In genomic region chr15:78292219-78292618, GRCh38 we compare ENCODE assay signal across 19 cellular contexts. TPM values are rescaled to one million over a fixed set of nuclear protein-coding genes. Genes with fewer than 3 reads are reported as not detected.
A peak's percentile ranks its signal among the peaks of the same experiment; 100 is the strongest.
DNase-seq lines count a peak whose midpoint lies in the region; TF ChIP-seq lines count a peak whose summit lies in the region.
"Had no signal": no experiment of that assay in that cellular context is flagged by ENCODE, and none has a peak within 500 bp of the region (broad histone marks: within the 10 kb centered on the region; RNA-seq: fewer than 3 reads in every experiment).

No MANE protein-coding gene starts in this region.

- 90 to 93% methylated on average over 1 of the region's 1 CpG for WGBS in endodermal cell (ENCODE audit: insufficient coverage in 1 of 2, insufficient read length in 1 of 2), 2 experiments
- WGBS in mammary epithelial cell (ENCODE audit: low coverage, missing lambda C conversion rate): 80% methylated on average over 1 of the region's 1 CpG

- H3K27ac Mint-ChIP-seq in endodermal cell: peak overlapping the region; percentile 52
- H3K27ac Mint-ChIP-seq in neural progenitor cell: no peak overlapping the region
- H3K27ac Mint-ChIP-seq in activated CD4-positive, alpha-beta memory T cell treated with anti-CD3 and anti-CD28 coated beads for 36 hours: no peak overlapping the region
- H3K27ac Mint-ChIP-seq: CD8-positive, alpha-beta T cell; HFFc6 had no signal

- CTCF ChIA-PET in activated CD4-positive, alpha-beta memory T cell treated with anti-CD3 and anti-CD28 coated beads for 36 hours (lab: Charles Lee): interaction anchor here (0.9 kb wide), 1 partner anchor 131 kb away, joined by 3 read pairs; no protein-coding TSS in a partner anchor
- CTCF ChIA-PET in mammary epithelial cell (lab: Charles Lee; ENCODE audit: low non-redundant PET): no interaction called here

- H3K36me3 ChIP-seq in endodermal cell (ENCODE audit: control insufficient read depth, insufficient read depth, low read length): peaks cover 51% of the 10 kb centered on the region
- no peaks in the 10 kb centered on the region for H3K36me3 ChIP-seq in neural progenitor cell
- H3K36me3 ChIP-seq in mammary epithelial cell (ENCODE audit: insufficient read depth, low read length): peaks cover 11% of the 10 kb centered on the region

- dilution Hi-C loops in mammary epithelial cell (cut with HindIII; ENCODE audit: low sequenced_read_pairs): no loop called here

- no peaks in the 10 kb centered on the region for H3K27me3 Mint-ChIP-seq in endodermal cell (ENCODE audit: insufficient read depth)
- H3K27me3 Mint-ChIP-seq in neural progenitor cell (ENCODE audit: insufficient read depth, low read depth): no peaks in the 10 kb centered on the region
- no peaks in the 10 kb centered on the region for H3K27me3 Mint-ChIP-seq in activated CD4-positive, alpha-beta memory T cell treated with anti-CD3 and anti-CD28 coated beads for 36 hours

- intact Hi-C loops in activated CD4-positive, alpha-beta memory T cell treated with anti-CD3 and anti-CD28 coated beads for 36 hours (cut with micrococcal nuclease): no loop called here
- intact Hi-C loops in mammary epithelial cell (cut with micrococcal nuclease): no loop called here

- POLR2A ChIA-PET in activated CD4-positive, alpha-beta memory T cell treated with anti-CD3 and anti-CD28 coated beads for 36 hours (lab: Charles Lee): interaction anchor here (1.7 kb wide), 1 partner anchor 10 kb away, joined by 5 read pairs; no protein-coding TSS in a partner anchor

- no peaks in the 10 kb centered on the region for H3K4me1 Mint-ChIP-seq in endodermal cell
- no peaks in the 10 kb centered on the region for H3K4me1 Mint-ChIP-seq in neural progenitor cell
- peaks cover 4% of the 10 kb centered on the region for H3K4me1 Mint-ChIP-seq in activated CD4-positive, alpha-beta memory T cell treated with anti-CD3 and anti-CD28 coated beads for 36 hours (ENCODE audit: low read depth)

- in situ Hi-C loops in mammary epithelial cell (cut with MboI; ENCODE audit: low sequenced_read_pairs in 2 of 2): no loop called here

- H2AFZ ChIP-seq in neural progenitor cell (replicated peaks): no peak overlapping the region
- H2AFZ ChIP-seq in mammary epithelial cell (ENCODE audit: low read depth, low read length): no peak overlapping the region

- H3K27ac ChIP-seq in endodermal cell (ENCODE audit: low read depth, low read length) (no peak overlapping the region), neural progenitor cell (no peak overlapping the region), mammary epithelial cell (ENCODE audit: insufficient read depth, low read depth, low read length) (no peak overlapping the region)
- H3K27ac ChIP-seq: A549 had no signal

- no peaks in the 10 kb centered on the region for H3F3A ChIP-seq in neural progenitor cell (ENCODE audit: low read depth)

- H3K9me3 Mint-ChIP-seq in endodermal cell (no peaks in the 10 kb centered on the region), neural progenitor cell (no peaks in the 10 kb centered on the region)
- no peaks in the 10 kb centered on the region for H3K9me3 Mint-ChIP-seq in activated CD4-positive, alpha-beta memory T cell treated with anti-CD3 and anti-CD28 coated beads for 36 hours
- H3K9me3 Mint-ChIP-seq: CD14-positive monocyte; CD8-positive, alpha-beta T cell; HFFc6 had no signal

- TF ChIP-seq CTCF in LNCaP clone FGC (IDR thresholded peaks at IDR 0.05; ENCODE audit: control insufficient read depth, extremely low read depth, insufficient read depth) (no peak), endodermal cell (conservative IDR thresholded peaks at IDR 0.05) (no peak), neural progenitor cell (IDR thresholded peaks at IDR 0.05) (no peak), mammary epithelial cell (conservative IDR thresholded peaks at IDR 0.05 in 1 of 2, IDR thresholded peaks at IDR 0.05 in 1 of 2; ENCODE audit: extremely low read depth in 1 of 2, insufficient read depth in 1 of 2, low read depth in 1 of 2, low read length in 2 of 2) (no peak)

- H3K36me3 Mint-ChIP-seq in endodermal cell (ENCODE audit: low read depth) (peaks cover 11% of the 10 kb centered on the region), neural progenitor cell (peaks cover 1% of the 10 kb centered on the region)
- H3K36me3 Mint-ChIP-seq in activated CD4-positive, alpha-beta memory T cell treated with anti-CD3 and anti-CD28 coated beads for 36 hours: peaks cover 28% of the 10 kb centered on the region

- BruUV-seq in mammary epithelial cell (replicated peaks; lab: Mats Ljungman, UMichigan): no TSS peak

- H3K9ac ChIP-seq in endodermal cell (ENCODE audit: extremely low read depth, low read length, poor library complexity, severe bottlenecking) (no peak overlapping the region), neural progenitor cell (peak overlapping the region; percentile 27), mammary epithelial cell (ENCODE audit: insufficient read depth, low read length) (no peak overlapping the region)

- no peak overlapping the region for H3K4me3 Mint-ChIP-seq in endodermal cell
- H3K4me3 Mint-ChIP-seq in neural progenitor cell: no peak overlapping the region
- no peak overlapping the region for H3K4me3 Mint-ChIP-seq in activated CD4-positive, alpha-beta memory T cell treated with anti-CD3 and anti-CD28 coated beads for 36 hours
- H3K4me3 Mint-ChIP-seq: CD14-positive monocyte; CD8-positive, alpha-beta T cell; HFFc6 had no signal

- H3K4me3 ChIP-seq in LNCaP clone FGC (ENCODE audit: low read depth, low read length) (peak overlapping the region; percentile 29), endodermal cell (ENCODE audit: low read length) (no peak overlapping the region), neural progenitor cell (no peak overlapping the region), mammary epithelial cell (replicated peaks in 1 of 3; ENCODE audit: insufficient read depth in 1 of 3, low read depth in 2 of 3, low read length in 3 of 3) (no peak overlapping the region)
- H3K4me3 ChIP-seq: A549 had no signal

- H3K79me2 ChIP-seq in neural progenitor cell (ENCODE audit: low read depth) (peaks cover 5% of the 10 kb centered on the region), mammary epithelial cell (ENCODE audit: insufficient read depth, low read length) (peaks cover 14% of the 10 kb centered on the region)

- H4K20me1 ChIP-seq in neural progenitor cell (ENCODE audit: low read depth) (no peaks in the 10 kb centered on the region), mammary epithelial cell (ENCODE audit: insufficient read depth, low read length) (no peaks in the 10 kb centered on the region)

- no peaks in the 10 kb centered on the region for H3K27me3 ChIP-seq in endodermal cell (ENCODE audit: control insufficient read depth, insufficient read depth, low read length, poor library complexity, severe bottlenecking)
- H3K27me3 ChIP-seq in neural progenitor cell: no peaks in the 10 kb centered on the region
- no peaks in the 10 kb centered on the region for H3K27me3 ChIP-seq in mammary epithelial cell (ENCODE audit: insufficient read depth, low read length)
- H3K27me3 ChIP-seq: BE2C had no signal

- H3K4me2 ChIP-seq in neural progenitor cell (no peak overlapping the region), mammary epithelial cell (ENCODE audit: insufficient read depth, low read depth, low read length) (no peak overlapping the region)
- H3K4me2 ChIP-seq: A549 had no signal

- DNase-seq in LNCaP clone FGC (ENCODE audit: low read depth): no peak
- DNase-seq in endodermal cell: no peak
- DNase-seq in neural progenitor cell (ENCODE audit: low spot score): no peak
- no peak for DNase-seq in NAMALWA (ENCODE audit: low spot score)
- no peak for DNase-seq in DMS53 treated with DMSO at 0.1 percent for 48 hours (lab: John Stamatoyannopoulos, UW; ENCODE audit: unreplicated experiment)
- DNase-seq in activated CD4-positive, alpha-beta memory T cell treated with anti-CD3 and anti-CD28 coated beads for 36 hours: no peak
- no peak for DNase-seq in mammary epithelial cell
- DNase-seq: BE2C; CD8-positive, alpha-beta T cell; COR-L47; DMS153; DND-41; GDM1; HCEC 1CT; HFFc6 had no signal

- H3K9me3 ChIP-seq in endodermal cell (ENCODE audit: control insufficient read depth, low read length) (no peaks in the 10 kb centered on the region), neural progenitor cell (ENCODE audit: low read depth) (no peaks in the 10 kb centered on the region), mammary epithelial cell (replicated peaks; ENCODE audit: insufficient read depth, low read length) (no peaks in the 10 kb centered on the region)
- H3K9me3 ChIP-seq: A549, BE2C had no signal

- H3K4me1 ChIP-seq in endodermal cell (ENCODE audit: control insufficient read depth, insufficient read depth, low read length) (no peaks in the 10 kb centered on the region), neural progenitor cell (no peaks in the 10 kb centered on the region), mammary epithelial cell (ENCODE audit: insufficient read depth, low read length) (no peaks in the 10 kb centered on the region)
- H3K4me1 ChIP-seq: A549 had no signal

RNA-seq across cellular contexts. Expression of gene SKIC8, which starts 7.2 kb away (rescaled TPM):
- 10 to 100 TPM; 46.3 to 55.4 TPM for total RNA-seq in endodermal cell
- 55.8 TPM for polyA plus RNA-seq in endodermal cell (2013, experiment 1 of 2)
- polyA plus RNA-seq in endodermal cell (2013, experiment 2 of 2): 56.3 TPM
- 76.0 and 78.4 TPM in 2 replicates for total RNA-seq in neural progenitor cell (ENCODE audit: low replicate concordance)
- total RNA-seq in activated CD4-positive, alpha-beta memory T cell treated with anti-CD3 and anti-CD28 coated beads for 36 hours: 10 to 100 TPM; 50.1 to 51.3 TPM
- total RNA-seq in mammary epithelial cell: 10 to 100 TPM; 41.3 to 62.2 TPM
- 91.9 TPM for polyA plus RNA-seq in mammary epithelial cell
- 88.6 TPM for polyA minus RNA-seq in mammary epithelial cell

RNA-seq across cellular contexts. Expression of gene DNAJA4, which starts 27.9 kb away (rescaled TPM):
- 10 to 100 TPM in 1 of 2 donors, 1 to 10 TPM in 1; 4.9 to 18.5 TPM for total RNA-seq in endodermal cell
- 3.5 TPM for polyA plus RNA-seq in endodermal cell (2013, experiment 1 of 2)
- polyA plus RNA-seq in endodermal cell (2013, experiment 2 of 2): 2.4 TPM
- total RNA-seq in neural progenitor cell (ENCODE audit: low replicate concordance): 0.12 TPM in 1 of 2 replicates, not detected in the other
- total RNA-seq in activated CD4-positive, alpha-beta memory T cell treated with anti-CD3 and anti-CD28 coated beads for 36 hours: 10 to 100 TPM; 36.3 to 39.6 TPM
- 1 to 10 TPM in 1 of 2 donors, not detected in 1; 8.2 TPM for total RNA-seq in mammary epithelial cell
- polyA plus RNA-seq in mammary epithelial cell: 0.18 TPM
- not detected for polyA minus RNA-seq in mammary epithelial cell
- total RNA-seq: HT1080 had no signal

RNA-seq across cellular contexts. Expression of gene CRABP1, which starts 47.9 kb away (rescaled TPM):
- total RNA-seq in endodermal cell (100 to 1,000 TPM; 103 TPM), neural progenitor cell (ENCODE audit: low replicate concordance) (320 and 454 TPM in 2 replicates), mammary epithelial cell (not detected)
- polyA plus RNA-seq in endodermal cell (2013, experiment 1 of 2): 2,939 TPM
- 3,263 TPM for polyA plus RNA-seq in endodermal cell (2013, experiment 2 of 2)
- total RNA-seq in activated CD4-positive, alpha-beta memory T cell treated with anti-CD3 and anti-CD28 coated beads for 36 hours: not detected
- polyA plus RNA-seq in mammary epithelial cell: not detected
- not detected for polyA minus RNA-seq in mammary epithelial cell
- total RNA-seq: CD8-positive, alpha-beta T cell; HFFc6; HT1080 had no signal
- polyA plus RNA-seq: AG04450, CD14-positive monocyte had no signal

RNA-seq across cellular contexts. Expression of gene ACSBG1, which starts 57.9 kb away (rescaled TPM):
- 1 to 10 TPM in 1 of 2 donors, under 1 TPM in 1; 0.27 to 1.2 TPM for total RNA-seq in endodermal cell
- 1.6 TPM for polyA plus RNA-seq in endodermal cell (2013, experiment 1 of 2)
- 2.4 TPM for polyA plus RNA-seq in endodermal cell (2013, experiment 2 of 2)
- 0.11 and 0.22 TPM in 2 replicates for total RNA-seq in neural progenitor cell (ENCODE audit: low replicate concordance)
- under 1 TPM in 1 of 2 experiments, not detected in 1; 0.26 TPM for total RNA-seq in activated CD4-positive, alpha-beta memory T cell treated with anti-CD3 and anti-CD28 coated beads for 36 hours
- under 1 TPM in 1 of 2 donors, not detected in 1; under 0.01 TPM for total RNA-seq in mammary epithelial cell
- polyA plus RNA-seq in mammary epithelial cell: not detected
- polyA minus RNA-seq in mammary epithelial cell: not detected
- total RNA-seq: HFFc6 had no signal
- polyA plus RNA-seq: AG04450, CD14-positive monocyte had no signal

Comparison
In these comparisons a context has a peak if more than half of its experiments do, and no peak if none do; other contexts are left out.
1. RNA of gene CRABP1, which starts 47.9 kb away (total RNA-seq): 320 to 454 TPM in neural progenitor cell and 103 TPM in endodermal cell; not detected in activated CD4-positive, alpha-beta memory T cell treated with anti-CD3 and anti-CD28 coated beads for 36 hours and not detected in mammary epithelial cell; every median in the first group is over 10 times any median in the second.